ENCODE assay signal across 8 cellular contexts in genomic region chr19:1315470-1316166, GRCh38. TPM values are rescaled to one million over a fixed set of nuclear protein-coding genes. Genes with fewer than 3 reads are reported as not detected.
DNase-seq lines count a peak whose midpoint lies in the region; ATAC-seq and TF ChIP-seq lines count a peak whose summit lies in the region.

No MANE protein-coding gene starts in this region.

- H3K79me2 ChIP-seq in hepatocyte: no peaks in the 10 kb centered on the region

- no peaks in the 10 kb centered on the region for H3K36me3 ChIP-seq in hepatocyte (replicated peaks; ENCODE audit: insufficient read depth, low read depth)
- no peaks in the 10 kb centered on the region for H3K36me3 ChIP-seq in sigmoid colon

- peaks cover 8% of the 10 kb centered on the region for H3K27me3 ChIP-seq in hepatocyte
- H3K27me3 ChIP-seq in sigmoid colon: peaks cover 4 to 64% (median 44%) of the 10 kb centered on the region in 3 donors

- H4K20me1 ChIP-seq in hepatocyte (ENCODE audit: insufficient read depth, poor library complexity, severe bottlenecking): no peaks in the 10 kb centered on the region

- H2AFZ ChIP-seq in hepatocyte: no peak overlapping the region

- no peaks in the 10 kb centered on the region for H3K9me3 ChIP-seq in hepatocyte (ENCODE audit: low read depth)
- H3K9me3 ChIP-seq in sigmoid colon: no peaks in the 10 kb centered on the region

- H3K9me2 ChIP-seq in hepatocyte (replicated peaks; ENCODE audit: insufficient read depth): no peaks in the 10 kb centered on the region

- H3K4me3 ChIP-seq in hepatocyte: no peak overlapping the region
- peak overlapping the region in 3 of 4 donors; percentile 33 to 38 (median 35) for H3K4me3 ChIP-seq in sigmoid colon

- TF ChIP-seq CTCF in hepatocyte (IDR thresholded peaks at IDR 0.05; ENCODE audit: poor library complexity) (peak; percentile 83), sigmoid colon (IDR thresholded peaks at IDR 0.05) (peak; percentile 38 to 76 (median 54))

- H3K4me1 ChIP-seq in hepatocyte (ENCODE audit: insufficient read depth) (peaks cover 13% of the 10 kb centered on the region), sigmoid colon (peaks cover 0 to 12% (median 11%) of the 10 kb centered on the region in 4 donors)

- peak overlapping the region; percentile 96 for H3K4me2 ChIP-seq in hepatocyte

- no peak for TF ChIP-seq EP300 in sigmoid colon (IDR thresholded peaks at IDR 0.05)

- intact Hi-C loops in sigmoid colon (cut with DNase I): loop anchor here (5.0 kb wide), 1 partner anchor 87 kb away; the partner anchor contains the start of gene GAMT

- no peak for TF ChIP-seq POLR2A in sigmoid colon (IDR thresholded peaks at IDR 0.05)

- 17% methylated on average over 47 of the region's 58 CpGs for WGBS in hepatocyte (ENCODE audit: low lambda C conversion rate, missing lambda C conversion rate)
- WGBS in sigmoid colon, 2 donors: 4 to 8% methylated on average over 58 of the region's 58 CpGs

- DNase-seq in NCI-H2029 (lab: John Stamatoyannopoulos, UW) (peak; percentile 23), NCI-H2029 treated with DMSO at 0.1 percent for 48 hours (lab: John Stamatoyannopoulos, UW) (no peak), NCI-H345 treated with DMSO at 0.1 percent for 48 hours (lab: John Stamatoyannopoulos, UW; ENCODE audit: unreplicated experiment) (peak; percentile 22), anterior cingulate cortex (lab: John Stamatoyannopoulos, UW) (peak in 51 of 58 donors; percentile 4 to 69 (median 36)), hepatocyte (ENCODE audit: low spot score) (peak; percentile 76), sigmoid colon (no peak)

- ATAC-seq in GM18520 (IDR thresholded peaks at IDR 0.05; ENCODE audit: unreplicated experiment) (no peak), GM18870 (IDR thresholded peaks at IDR 0.05; ENCODE audit: unreplicated experiment) (no peak)

- H3K27ac ChIP-seq in hepatocyte (no peak overlapping the region), sigmoid colon (no peak overlapping the region)

RNA-seq across cellular contexts. Expression of gene EFNA2, which starts 29.9 kb away (rescaled TPM):
- total RNA-seq in hepatocyte (11.0 and 14.2 TPM in 2 replicates), sigmoid colon (not detected)
- polyA plus RNA-seq in hepatocyte (1.3 and 1.8 TPM in 2 replicates), sigmoid colon (10 to 100 TPM; 23.4 to 40.6 (median 25.2) TPM)

RNA-seq across cellular contexts. Expression of gene FAM174C, which starts 40.3 kb away (rescaled TPM):
- total RNA-seq in hepatocyte: 25.5 TPM in 2 replicates
- 79.9 and 89.5 TPM in 2 replicates for polyA plus RNA-seq in hepatocyte
- total RNA-seq in sigmoid colon: 10 to 100 TPM; 24.7 to 49.3 (median 29.8) TPM
- polyA plus RNA-seq in sigmoid colon: 10 to 100 TPM; 37.0 to 87.8 (median 60.1) TPM

RNA-seq across cellular contexts. Expression of gene CIRBP, which starts 46.5 kb away (rescaled TPM):
- total RNA-seq in hepatocyte: 212 and 361 TPM in 2 replicates
- 202 and 261 TPM in 2 replicates for polyA plus RNA-seq in hepatocyte
- total RNA-seq in sigmoid colon: 1,000 to 10,000 TPM in 1 of 4 donors, 100 to 1,000 TPM in 3; 602 to 1,004 (median 791) TPM
- 100 to 1,000 TPM; 129 to 455 (median 265) TPM for polyA plus RNA-seq in sigmoid colon

Comparison
In these comparisons a context has a peak if more than half of its experiments do, and no peak if none do; other contexts are left out.
1. DNase-seq: peak in NCI-H2029 (single experiment), NCI-H345 treated with DMSO at 0.1 percent for 48 hours (single experiment), anterior cingulate cortex (51 of 58) and hepatocyte (single experiment); none in NCI-H2029 treated with DMSO at 0.1 percent for 48 hours (single experiment) and sigmoid colon (single experiment).
2. RNA of gene EFNA2, which starts 29.9 kb away (total RNA-seq): 11.0 to 14.2 TPM in hepatocyte; not detected in sigmoid colon; every median in the first group is over 10 times any median in the second.